11 cellular contexts compared by ENCODE assay signal in genomic region chr5:140182075-140182709, GRCh38. TPM values are rescaled to one million over a fixed set of nuclear protein-coding genes. Genes with fewer than 3 reads are reported as not detected.
DNase-seq lines count a peak whose midpoint lies in the region; ATAC-seq, FAIRE-seq and TF ChIP-seq lines count a peak whose summit lies in the region.
"Had no signal": no experiment of that assay in that cellular context is flagged by ENCODE, and none has a peak within 500 bp of the region (broad histone marks: within the 10 kb centered on the region; RNA-seq: fewer than 3 reads in every experiment).

No MANE protein-coding gene starts in this region.

- no peaks in the 10 kb centered on the region for H3K9me3 ChIP-seq in HEK293 (ENCODE audit: control insufficient read depth, insufficient read depth, low read depth, low read length)
- no peaks in the 10 kb centered on the region for H3K9me3 ChIP-seq in stomach

- no peaks in the 10 kb centered on the region for H3K27me3 ChIP-seq in stomach

- FAIRE-seq in HTR-8/SVneo (lab: Jason Lieb, UNC): no peak

- no peak for TF ChIP-seq EP300 in stomach (IDR thresholded peaks at IDR 0.05)

- H3K27ac ChIP-seq in HEK293 (ENCODE audit: extremely low read depth, low read depth, low read length) (no peak overlapping the region), stomach (peak overlapping the region; percentile 77 to 100 (median 100))
- H3K27ac ChIP-seq: SK-N-MC had no signal

- TF ChIP-seq CTCF in HEK293 (tag by site-specific recombination; IDR thresholded peaks at IDR 0.05) (no peak), stomach (IDR thresholded peaks at IDR 0.05) (no peak)

- H3K4me3 ChIP-seq in HEK293 (ENCODE audit: low read depth, low read length): no peak overlapping the region
- peak overlapping the region in 1 of 4 donors; percentile 25 for H3K4me3 ChIP-seq in stomach
- H3K4me3 ChIP-seq: SK-N-MC had no signal

- DNase-seq in astrocyte of the hippocampus (ENCODE audit: low read depth, low spot score) (peak; percentile 58), left ventricle myocardium superior (no peak), stomach (no peak), ecto neural progenitor cell (ENCODE audit: low spot score) (no peak), HTR-8/SVneo (ENCODE audit: insufficient read length, low spot score) (no peak)
- DNase-seq in activated naive CD4-positive, alpha-beta T cell treated with anti-CD3 and anti-CD28 coated beads, Interleukin-2, amount 50 U/mL, for 16 hours: no peak
- no peak for DNase-seq in effector CD4-positive, alpha-beta T cell
- DNase-seq: cerebellar nuclear complex, DND-41 had no signal

- WGBS in stomach, 5 donors: 24 to 48% (median 31%) methylated on average over 2 of the region's 2 CpGs

- ATAC-seq in left ventricle myocardium superior: peak; percentile 69

- intact Hi-C loops in left ventricle myocardium superior (cut with micrococcal nuclease) (no loop called here), stomach (cut with DNase I; ENCODE audit: low total_unique reads) (loop anchor here (10.0 kb wide), 1 partner anchor 53 kb away; no protein-coding TSS in a partner anchor)

- CTCF ChIA-PET in HEK293 (lab: Yijun Ruan, JAX): interaction anchor here (1.2 kb wide), 1 partner anchor 24 kb away, joined by 6 read pairs; no protein-coding TSS in a partner anchor

- H3K4me1 ChIP-seq in HEK293 (ENCODE audit: control insufficient read depth, insufficient read depth, low read length) (peaks cover 14% of the 10 kb centered on the region), stomach (peaks cover 55 to 93% (median 80%) of the 10 kb centered on the region in 4 donors)

- no peak for TF ChIP-seq POLR2A in stomach (IDR thresholded peaks at IDR 0.05)

- POLR2A ChIA-PET in HEK293 (lab: Yijun Ruan, JAX): no interaction called here

- H3K36me3 ChIP-seq in HEK293 (ENCODE audit: control insufficient read depth in 2 of 2, insufficient read depth in 1 of 2, low read length in 2 of 2): no peaks in the 10 kb centered on the region
- H3K36me3 ChIP-seq in stomach: no peaks in the 10 kb centered on the region

TF ChIP-seq in HEK293, 187 proteins besides CTCF, POLR2A, EP300 and RAD21 (continues in another document):
- 0 out of 2 replicates have a peak, but pooled peaks have one; percentile 34 for TF ChIP-seq ZNF366 (tag by site-specific recombination; conservative IDR thresholded peaks at IDR 0.05)
- 0 out of 2 replicates have a peak, but pooled peaks have one; percentile 41 for TF ChIP-seq KLF1 (tag by site-specific recombination; IDR thresholded peaks at IDR 0.05)
- TF ChIP-seq, protein P1, sequence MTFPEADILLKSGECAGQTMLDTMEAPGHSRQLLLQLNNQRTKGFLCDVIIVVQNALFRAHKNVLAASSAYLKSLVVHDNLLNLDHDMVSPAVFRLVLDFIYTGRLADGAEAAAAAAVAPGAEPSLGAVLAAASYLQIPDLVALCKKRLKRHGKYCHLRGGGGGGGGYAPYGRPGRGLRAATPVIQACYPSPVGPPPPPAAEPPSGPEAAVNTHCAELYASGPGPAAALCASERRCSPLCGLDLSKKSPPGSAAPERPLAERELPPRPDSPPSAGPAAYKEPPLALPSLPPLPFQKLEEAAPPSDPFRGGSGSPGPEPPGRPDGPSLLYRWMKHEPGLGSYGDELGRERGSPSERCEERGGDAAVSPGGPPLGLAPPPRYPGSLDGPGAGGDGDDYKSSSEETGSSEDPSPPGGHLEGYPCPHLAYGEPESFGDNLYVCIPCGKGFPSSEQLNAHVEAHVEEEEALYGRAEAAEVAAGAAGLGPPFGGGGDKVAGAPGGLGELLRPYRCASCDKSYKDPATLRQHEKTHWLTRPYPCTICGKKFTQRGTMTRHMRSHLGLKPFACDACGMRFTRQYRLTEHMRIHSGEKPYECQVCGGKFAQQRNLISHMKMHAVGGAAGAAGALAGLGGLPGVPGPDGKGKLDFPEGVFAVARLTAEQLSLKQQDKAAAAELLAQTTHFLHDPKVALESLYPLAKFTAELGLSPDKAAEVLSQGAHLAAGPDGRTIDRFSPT (tag by site-specific recombination; IDR thresholded peaks at IDR 0.05): no peak
- 0 out of 2 replicates have a peak, but pooled peaks have one; percentile 50 for TF ChIP-seq ZNF10 (tag by site-specific recombination; IDR thresholded peaks at IDR 0.05)
- no peak for TF ChIP-seq ZNF221 (tag by site-specific recombination; IDR thresholded peaks at IDR 0.05; ENCODE audit: borderline replicate concordance)
- no peak for TF ChIP-seq REST (tag by site-specific recombination; IDR thresholded peaks at IDR 0.05)
- 0 out of 2 replicates have a peak, but pooled peaks have one; percentile 15 for TF ChIP-seq PRDM10 (tag by site-specific recombination; IDR thresholded peaks at IDR 0.05)
- no peak for TF ChIP-seq ZNF19 (tag by site-specific recombination; IDR thresholded peaks at IDR 0.05; ENCODE audit: low read depth)
- TF ChIP-seq, protein P2, sequence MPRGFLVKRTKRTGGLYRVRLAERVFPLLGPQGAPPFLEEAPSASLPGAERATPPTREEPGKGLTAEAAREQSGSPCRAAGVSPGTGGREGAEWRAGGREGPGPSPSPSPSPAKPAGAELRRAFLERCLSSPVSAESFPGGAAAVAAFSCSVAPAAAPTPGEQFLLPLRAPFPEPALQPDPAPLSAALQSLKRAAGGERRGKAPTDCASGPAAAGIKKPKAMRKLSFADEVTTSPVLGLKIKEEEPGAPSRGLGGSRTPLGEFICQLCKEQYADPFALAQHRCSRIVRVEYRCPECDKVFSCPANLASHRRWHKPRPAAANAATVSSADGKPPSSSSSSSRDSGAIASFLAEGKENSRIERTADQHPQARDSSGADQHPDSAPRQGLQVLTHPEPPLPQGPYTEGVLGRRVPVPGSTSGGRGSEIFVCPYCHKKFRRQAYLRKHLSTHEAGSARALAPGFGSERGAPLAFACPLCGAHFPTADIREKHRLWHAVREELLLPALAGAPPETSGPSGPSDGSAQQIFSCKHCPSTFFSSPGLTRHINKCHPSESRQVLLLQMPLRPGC (tag by site-specific recombination; IDR thresholded peaks at IDR 0.05): no peak
- no peak for TF ChIP-seq ZNF274 (IDR thresholded peaks at IDR 0.05; ENCODE audit: low read length)
- TF ChIP-seq ZNF274 (tag by site-specific recombination; IDR thresholded peaks at IDR 0.05; ENCODE audit: borderline replicate concordance): no peak

RNA-seq across cellular contexts. Expression of gene CYSTM1, which starts 7.2 kb away (rescaled TPM):
- total RNA-seq in left ventricle myocardium superior (58.2 TPM), stomach (1,000 to 10,000 TPM in 1 of 5 donors, 100 to 1,000 TPM in 3, 10 to 100 TPM in 1; 23.2 to 1,029 (median 220) TPM)
- 1,000 to 10,000 TPM in 2 of 3 donors, 100 to 1,000 TPM in 1; 378 to 3,028 (median 2,014) TPM for polyA plus RNA-seq in stomach

RNA-seq across cellular contexts. Expression of gene IGIP, which starts 56.5 kb away (rescaled TPM):
- 11.8 TPM for total RNA-seq in left ventricle myocardium superior
- 10 to 100 TPM in 3 of 5 donors, 1 to 10 TPM in 2; 1.8 to 29.5 (median 14.3) TPM for total RNA-seq in stomach
- 1 to 10 TPM; 4.6 to 6.6 (median 6.1) TPM for polyA plus RNA-seq in stomach
